ENCODE assay signal across 16 cellular contexts in genomic region chr1:45945426-45945825, GRCh38.
DNase-seq lines count a peak whose midpoint lies in the region; ATAC-seq and TF ChIP-seq lines count a peak whose summit lies in the region.
"Had no signal": no experiment of that assay in that cellular context is flagged by ENCODE, and none has a peak within 500 bp of the region (broad histone marks: within the 10 kb centered on the region; RNA-seq: fewer than 3 reads in every experiment).

No MANE protein-coding gene starts in this region.

- H3K36me3 ChIP-seq in A673 (ENCODE audit: insufficient read depth, low read length, poor library complexity, severe bottlenecking) = no peaks in the 10 kb centered on the region
- no peaks in the 10 kb centered on the region for H3K36me3 ChIP-seq in GM23248 (ENCODE audit: low read depth)
- peaks cover 5% of the 10 kb centered on the region; the same call in 1 of the 2 replicates for H3K36me3 ChIP-seq in Karpas-422 (ENCODE audit: insufficient read depth, low read length)
- H3K36me3 ChIP-seq: uterus had no signal

- DNase-seq in A673 (ENCODE audit: low spot score) (peak; percentile 41), GM23248 (peak; percentile 63), astrocyte of the spinal cord (ENCODE audit: low read depth, low spot score) (peak; percentile 49), foreskin fibroblast (peak; percentile 33 to 57), SW 1271 (lab: John Stamatoyannopoulos, UW) (no peak), Karpas-422 (no peak)
- no peak for DNase-seq in activated CD4-positive, alpha-beta T cell treated with anti-CD3 and anti-CD28 coated beads, Interleukin-2, amount 50 U/mL, for 48 hours
- DNase-seq: activated CD4-positive, alpha-beta T cell treated with anti-CD3 and anti-CD28 coated beads, Interleukin-2, amount 50 U/mL, for 4 hours; activated T-cell treated with anti-CD3 and anti-CD28 coated beads, Interleukin-2, amount 50 U/mL, for 48 hours; H9; MV-4-11; SIG-M5; T-helper 9 cell; uterus had no signal

- H3K27ac ChIP-seq in A673 (ENCODE audit: low read depth, low read length, poor library complexity, severe bottlenecking) (no peak overlapping the region), GM23248 (0 out of 2 replicates have a peak overlapping the region, but pooled peaks have one; percentile 7), Karpas-422 (ENCODE audit: low read length) (no peak overlapping the region)
- H3K27ac ChIP-seq: parathyroid adenoma, uterus had no signal

- no TSS peak for BruUV-seq in A673 (replicated peaks; lab: Mats Ljungman, UMichigan)

- in situ Hi-C loops in GM23248 (cut with MboI) (no loop called here), astrocyte of the spinal cord (cut with HindIII; ENCODE audit: low sequenced_read_pairs) (no loop called here)

- no peaks in the 10 kb centered on the region for H4K20me1 ChIP-seq in GM23248 (ENCODE audit: insufficient read depth)
- no peaks in the 10 kb centered on the region for H4K20me1 ChIP-seq in Karpas-422 (ENCODE audit: insufficient read depth, low read depth, low read length)

- CTCF ChIA-PET in A673 (lab: Charles Lee) = no interaction called here

- TF ChIP-seq CTCF in A673 (conservative IDR thresholded peaks at IDR 0.05; ENCODE audit: low read depth, low read length) (no peak), astrocyte of the spinal cord (IDR thresholded peaks at IDR 0.05; ENCODE audit: low read depth, low read length) (no peak), foreskin fibroblast (IDR thresholded peaks at IDR 0.05; ENCODE audit: low read depth, low read length) (no peak)

- H3K4me3 ChIP-seq in A673 (ENCODE audit: low read depth, low read length, poor library complexity, severe bottlenecking) = no peak overlapping the region
- no peak overlapping the region for H3K4me3 ChIP-seq in GM23248
- no peak overlapping the region for H3K4me3 ChIP-seq in astrocyte of the spinal cord (ENCODE audit: low read depth, low read length)
- H3K4me3 ChIP-seq in foreskin fibroblast (ENCODE audit: low read depth in 1 of 2, low read length in 2 of 2) = no peak overlapping the region
- H3K4me3 ChIP-seq in Karpas-422 (ENCODE audit: low read length) = no peak overlapping the region
- H3K4me3 ChIP-seq: uterus had no signal

- WGBS in GM23248 (ENCODE audit: low coverage in 1 of 2, low lambda C conversion rate in 2 of 2, missing lambda C conversion rate in 2 of 2), 2 experiments = 66 to 69% methylated on average over 2 of the region's 2 CpGs

- H3K27me3 ChIP-seq in A673 (replicated peaks; ENCODE audit: insufficient read depth, low read depth, low read length, poor library complexity) = no peaks in the 10 kb centered on the region
- H3K27me3 ChIP-seq in GM23248 (replicated peaks; ENCODE audit: insufficient read depth) = no peaks in the 10 kb centered on the region
- no peaks in the 10 kb centered on the region for H3K27me3 ChIP-seq in Karpas-422 (ENCODE audit: low read length)
- H3K27me3 ChIP-seq: uterus had no signal

- POLR2A ChIA-PET in A673 (lab: Charles Lee; ENCODE audit: low non-redundant PET) = no interaction called here

- H3K4me2 ChIP-seq in GM23248 (ENCODE audit: unreplicated experiment) (peak overlapping the region; percentile 18), Karpas-422 (ENCODE audit: low read depth, low read length, poor library complexity, severe bottlenecking) (no peak overlapping the region)

- intact Hi-C loops in A673 (cut with micrococcal nuclease; ENCODE audit: unreplicated experiment) = no loop called here

- peaks cover 15% of the 10 kb centered on the region for H3K4me1 ChIP-seq in A673 (ENCODE audit: insufficient read depth, low read length, poor library complexity, severe bottlenecking)
- peaks cover 15% of the 10 kb centered on the region; the same call in 1 of the 2 replicates for H3K4me1 ChIP-seq in GM23248 (ENCODE audit: insufficient read depth)
- H3K4me1 ChIP-seq in Karpas-422 (ENCODE audit: low read length) = peaks cover 48% of the 10 kb centered on the region
- H3K4me1 ChIP-seq: parathyroid adenoma, uterus had no signal

- H3K9me3 ChIP-seq in A673 (ENCODE audit: low read depth, low read length, poor library complexity, severe bottlenecking) (no peaks in the 10 kb centered on the region), GM23248 (ENCODE audit: low read depth) (peaks cover 4% of the 10 kb centered on the region), Karpas-422 (ENCODE audit: low read length) (no peaks in the 10 kb centered on the region)

- no peak for ATAC-seq in activated CD4-positive, CD25-positive, alpha-beta regulatory T cell treated with anti-CD3 and anti-CD28 coated beads, Interleukin-2, amount 50 U/mL, for 24 hours

- H2AFZ ChIP-seq in GM23248 (no peak overlapping the region), Karpas-422 (ENCODE audit: low read length) (no peak overlapping the region)
- H2AFZ ChIP-seq: parathyroid adenoma had no signal

- peaks cover 16% of the 10 kb centered on the region for H3F3A ChIP-seq in GM23248 (ENCODE audit: insufficient read depth)

- H3K79me2 ChIP-seq in GM23248 (ENCODE audit: insufficient read depth) (peaks cover 34% of the 10 kb centered on the region), Karpas-422 (ENCODE audit: low read length) (peaks cover 90% of the 10 kb centered on the region)
- H3K79me2 ChIP-seq: parathyroid adenoma had no signal

- no peaks in the 10 kb centered on the region for H3K9me2 ChIP-seq in GM23248 (ENCODE audit: insufficient read depth)
- no peaks in the 10 kb centered on the region for H3K9me2 ChIP-seq in Karpas-422 (replicated peaks; ENCODE audit: insufficient read depth, low read length)

- H3K9ac ChIP-seq in GM23248 = no peak overlapping the region
- H3K9ac ChIP-seq in Karpas-422 (ENCODE audit: low read length) = no peak overlapping the region
- H3K9ac ChIP-seq: parathyroid adenoma had no signal

Comparison
In these comparisons a context has a peak if more than half of its experiments do, and no peak if none do; other contexts are left out.
1. DNase-seq: peak in A673 (single experiment), GM23248 (single experiment), astrocyte of the spinal cord (single experiment) and foreskin fibroblast (2 of 2); none in activated CD4-positive, alpha-beta T cell treated with anti-CD3 and anti-CD28 coated beads, Interleukin-2, amount 50 U/mL, for 48 hours (0 of 2), SW 1271 (0 of 2) and Karpas-422 (single experiment).